In the genomic region with DNA sequence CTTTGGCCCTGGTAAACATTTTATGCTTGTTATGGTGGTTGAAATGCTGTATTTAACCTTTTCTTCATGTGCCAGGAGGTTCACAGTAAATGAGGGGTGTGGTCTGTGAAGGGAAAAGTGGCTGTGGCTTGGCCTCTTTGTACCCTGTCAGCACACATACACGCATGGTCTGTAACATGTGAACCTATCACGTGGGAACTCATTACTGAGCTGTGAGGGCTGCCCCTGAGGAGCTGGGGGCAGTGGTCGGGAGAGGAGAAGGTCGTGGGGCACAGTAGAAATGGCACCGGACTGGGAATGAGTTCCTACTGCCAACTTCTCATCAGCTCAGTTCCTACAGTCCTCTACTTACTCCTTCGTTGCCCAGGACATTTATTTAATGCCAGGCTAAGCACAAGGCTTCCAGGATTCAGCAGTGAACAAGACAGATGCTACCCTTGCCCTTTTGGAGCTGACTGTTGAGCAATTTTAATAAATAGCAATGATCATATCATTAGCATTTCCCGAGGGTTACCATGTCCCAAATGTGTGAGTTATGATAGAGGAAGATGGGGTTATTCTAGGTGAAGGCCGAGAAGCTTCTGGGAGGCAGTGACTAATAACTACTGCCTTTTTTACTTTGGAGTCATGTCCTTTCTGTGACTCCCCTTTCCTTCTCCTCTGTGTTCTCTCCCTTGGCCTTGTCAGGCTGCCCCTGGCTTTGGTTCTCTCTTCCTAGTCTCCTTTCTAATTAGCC, we compare ENCODE assay signal across 13 cellular contexts. TPM values are rescaled to one million over a fixed set of nuclear protein-coding genes. Genes with fewer than 3 reads are reported as not detected.
DNase-seq lines count a peak whose midpoint lies in the region; ATAC-seq, FAIRE-seq and TF ChIP-seq lines count a peak whose summit lies in the region.
"Had no signal": no experiment of that assay in that cellular context is flagged by ENCODE, and none has a peak within 500 bp of the region (broad histone marks: within the 10 kb centered on the region; RNA-seq: fewer than 3 reads in every experiment).

No MANE protein-coding gene starts in this region.

- intact Hi-C loops in IMR-90 (cut with micrococcal nuclease) (no loop called here), kidney (cut with DNase I) (no loop called here)

- H4K20me1 ChIP-seq in IMR-90 (ENCODE audit: insufficient read depth, low read length) (peaks cover 59% of the 10 kb centered on the region; the same call in 1 of the 2 replicates), GM23338 (replicated peaks; ENCODE audit: insufficient read depth) (no peaks in the 10 kb centered on the region)

- H3K36me3 Mint-ChIP-seq in GM23338 (ENCODE audit: low read depth): no peaks in the 10 kb centered on the region
- H3K36me3 Mint-ChIP-seq: natural killer cell had no signal

- peak overlapping the region; percentile 72 for H3K18ac ChIP-seq in IMR-90 (ENCODE audit: low read depth, low read length)

- FAIRE-seq in bronchial epithelial cell (lab: Jason Lieb, UNC) (no peak), kidney (lab: Jason Lieb, UNC) (no peak)

- TF ChIP-seq POLR2A in IMR-90 (IDR thresholded peaks at IDR 0.05; ENCODE audit: low read depth, low read length): no peak

- no peak overlapping the region; the same call in 1 of the 2 replicates for H3K56ac ChIP-seq in IMR-90 (ENCODE audit: extremely low read depth, insufficient read depth, low read length)

- dilution Hi-C loops in IMR-90 (cut with HindIII; ENCODE audit: low sequenced_read_pairs, unreplicated experiment): no loop called here

- no peaks in the 10 kb centered on the region for H3K9me3 Mint-ChIP-seq in GM23338
- H3K9me3 Mint-ChIP-seq: natural killer cell; stimulated activated naive CD8-positive, alpha-beta T cell treated with anti-CD3 and anti-CD28 coated beads, Interleukin-15, amount 100 ng/mL, for 72 hours had no signal

- no peaks in the 10 kb centered on the region for H3F3A ChIP-seq in GM23338 (replicated peaks; ENCODE audit: low read depth)

- H3K9me2 ChIP-seq in GM23338 (ENCODE audit: insufficient read depth): no peaks in the 10 kb centered on the region

- H2BK15ac ChIP-seq in IMR-90 (ENCODE audit: low read depth, low read length): peak overlapping the region; percentile 70; the same call in 1 of the 3 replicates

- H4K5ac ChIP-seq in IMR-90 (ENCODE audit: low read depth, low read length): no peak overlapping the region

- no peak overlapping the region for H3K4me3 Mint-ChIP-seq in GM23338
- H3K4me3 Mint-ChIP-seq: natural killer cell; stimulated activated naive CD8-positive, alpha-beta T cell treated with anti-CD3 and anti-CD28 coated beads, Interleukin-15, amount 100 ng/mL, for 72 hours had no signal

- no peaks in the 10 kb centered on the region for H3K27me3 Mint-ChIP-seq in GM23338 (ENCODE audit: insufficient read depth, low read depth, poor library complexity)
- H3K27me3 Mint-ChIP-seq: stimulated activated naive CD8-positive, alpha-beta T cell treated with anti-CD3 and anti-CD28 coated beads, Interleukin-15, amount 100 ng/mL, for 72 hours had no signal

- ATAC-seq in IMR-90 (ENCODE audit: low read depth): peak; percentile 77
- no peak for ATAC-seq in GM23338
- ATAC-seq: natural killer cell; stimulated activated naive CD8-positive, alpha-beta T cell treated with anti-CD3 and anti-CD28 coated beads, Interleukin-15, amount 100 ng/mL, for 72 hours had no signal

- peak overlapping the region; percentile 60 for H2AK5ac ChIP-seq in IMR-90 (ENCODE audit: low read depth, low read length)

- peak overlapping the region; percentile 4; the same call in 1 of the 2 replicates for H3K4me2 ChIP-seq in IMR-90 (ENCODE audit: low read depth, low read length)
- no peak overlapping the region for H3K4me2 ChIP-seq in GM23338

- no peak overlapping the region for H2AK9ac ChIP-seq in IMR-90 (replicated peaks; ENCODE audit: low read depth, low read length, poor library complexity)

- H3K4me3 ChIP-seq in IMR-90 (ENCODE audit: insufficient read depth, low read depth, low read length): no peak overlapping the region
- no peak overlapping the region for H3K4me3 ChIP-seq in bronchial epithelial cell (ENCODE audit: low read depth, low read length)
- H3K4me3 ChIP-seq in kidney (ENCODE audit: low read length in 2 of 2): no peak overlapping the region
- peak overlapping the region in 1 of 5 donors; percentile 16 for H3K4me3 ChIP-seq in subcutaneous abdominal adipose tissue (ENCODE audit: low read depth in 1 of 5, low read length in 5 of 5)
- no peak overlapping the region for H3K4me3 ChIP-seq in GM23338
- H3K4me3 ChIP-seq in HAP-1: no peak overlapping the region

- H4K91ac ChIP-seq in IMR-90 (ENCODE audit: insufficient read depth, low read depth, low read length): peak overlapping the region; percentile 49

- BruUV-seq in IMR-90 (replicated peaks; lab: Mats Ljungman, UMichigan): no TSS peak

- no peaks in the 10 kb centered on the region for H3K79me2 ChIP-seq in GM23338 (replicated peaks; ENCODE audit: insufficient read depth)

- peaks cover 24% of the 10 kb centered on the region for H3K4me1 ChIP-seq in IMR-90 (ENCODE audit: control insufficient read depth, insufficient read depth, low read length)
- peaks cover 7 to 22% of the 10 kb centered on the region in 2 donors for H3K4me1 ChIP-seq in kidney (ENCODE audit: control insufficient read depth in 1 of 2, insufficient read depth in 1 of 2, low read depth in 1 of 2, low read length in 2 of 2)
- H3K4me1 ChIP-seq in subcutaneous abdominal adipose tissue (ENCODE audit: control insufficient read depth in 5 of 5, insufficient read depth in 5 of 5, low read length in 5 of 5): peaks cover 2 to 46% (median 30%) of the 10 kb centered on the region in 5 donors
- H3K4me1 ChIP-seq in GM23338 (ENCODE audit: insufficient read depth): no peaks in the 10 kb centered on the region
- no peaks in the 10 kb centered on the region for H3K4me1 ChIP-seq in HAP-1

- no peak overlapping the region for H3K9ac ChIP-seq in IMR-90 (ENCODE audit: low read depth, low read length)
- H3K9ac ChIP-seq in kidney (ENCODE audit: low read length in 2 of 2): no peak overlapping the region
- peak overlapping the region in 3 of 5 donors; percentile 42 to 75 (median 49) for H3K9ac ChIP-seq in subcutaneous abdominal adipose tissue (ENCODE audit: low read length in 5 of 5)

- no peaks in the 10 kb centered on the region for H3K27me3 ChIP-seq in IMR-90 (ENCODE audit: control insufficient read depth, insufficient read depth, low read length)
- H3K27me3 ChIP-seq in bronchial epithelial cell (ENCODE audit: control insufficient read depth, insufficient read depth, low read length): no peaks in the 10 kb centered on the region
- H3K27me3 ChIP-seq in subcutaneous abdominal adipose tissue (ENCODE audit: control insufficient read depth in 5 of 5, insufficient read depth in 4 of 5, low read length in 5 of 5): no peaks in the 10 kb centered on the region
- no peaks in the 10 kb centered on the region for H3K27me3 ChIP-seq in GM23338 (ENCODE audit: insufficient read depth)
- no peaks in the 10 kb centered on the region for H3K27me3 ChIP-seq in HAP-1 (ENCODE audit: low read depth)

- H3K4ac ChIP-seq in IMR-90 (ENCODE audit: low read depth, low read length): peak overlapping the region; percentile 75; the same call in 1 of the 2 replicates

- H3K4me1 Mint-ChIP-seq in GM23338: no peaks in the 10 kb centered on the region
- H3K4me1 Mint-ChIP-seq: natural killer cell; stimulated activated naive CD8-positive, alpha-beta T cell treated with anti-CD3 and anti-CD28 coated beads, Interleukin-15, amount 100 ng/mL, for 72 hours had no signal

- H3K36me3 ChIP-seq in IMR-90 (ENCODE audit: control insufficient read depth, insufficient read depth, low read length) (peaks cover 9% of the 10 kb centered on the region), bronchial epithelial cell (ENCODE audit: control insufficient read depth, insufficient read depth, low read length) (no peaks in the 10 kb centered on the region), kidney (ENCODE audit: control insufficient read depth in 1 of 2, insufficient read depth in 2 of 2, low read length in 2 of 2) (no peaks in the 10 kb centered on the region), subcutaneous abdominal adipose tissue (ENCODE audit: control insufficient read depth in 5 of 5, insufficient read depth in 5 of 5, low read length in 5 of 5) (no peaks in the 10 kb centered on the region), GM23338 (ENCODE audit: insufficient read depth) (no peaks in the 10 kb centered on the region), HAP-1 (replicated peaks) (no peaks in the 10 kb centered on the region)

- in situ Hi-C loops in IMR-90 (cut with MboI; ENCODE audit: low sequenced_read_pairs): no loop called here
- in situ Hi-C loops in HAP-1 (cut with MboI; ENCODE audit: low sequenced_read_pairs): no loop called here

- peaks cover 27% of the 10 kb centered on the region for H3K9me1 ChIP-seq in IMR-90 (ENCODE audit: insufficient read depth, low read length)

- TF ChIP-seq RAD21 in IMR-90 (IDR thresholded peaks at IDR 0.05; ENCODE audit: low read length): 0 out of 2 replicates have a peak, but pooled peaks have one; percentile 9

- DNase-seq in IMR-90 (peak; percentile 77), bronchial epithelial cell (ENCODE audit: low read depth) (peak; percentile 24), kidney (no peak), HUDEP-2 (lab: John Stamatoyannopoulos, UW; ENCODE audit: unreplicated experiment in 76 of 76) (no peak), GM23338 (ENCODE audit: low spot score) (no peak), HAP-1 (ENCODE audit: low spot score in 2 of 2) (no peak), NCI-H510A (lab: John Stamatoyannopoulos, UW) (no peak)
- DNase-seq: cortex of kidney; natural killer cell; stimulated activated CD4-positive, alpha-beta T cell treated with anti-CD3 and anti-CD28 coated beads, Interleukin-1b, Interleukin-23, amount 100 ng/mL, for 48 hours; stimulated activated naive CD8-positive, alpha-beta T cell treated with anti-CD3 and anti-CD28 coated beads, Interleukin-15, amount 100 ng/mL, for 72 hours had no signal

- TF ChIP-seq CTCF in IMR-90 (conservative IDR thresholded peaks at IDR 0.05; ENCODE audit: low read depth, low read length) (no peak), bronchial epithelial cell (IDR thresholded peaks at IDR 0.05; ENCODE audit: insufficient read depth, low read length, severe bottlenecking) (no peak), kidney (IDR thresholded peaks at IDR 0.05; ENCODE audit: borderline replicate concordance, extremely low read depth, insufficient read depth) (no peak), GM23338 (conservative IDR thresholded peaks at IDR 0.05; ENCODE audit: low read depth in 2 of 2) (no peak)

- CTCF ChIA-PET in IMR-90 (lab: Yijun Ruan, JAX): no interaction called here

- H2BK120ac ChIP-seq in IMR-90 (ENCODE audit: low read depth, low read length): peak overlapping the region; percentile 79

- peak overlapping the region in 1 of 2 experiments; percentile 43; a peak in 1 of 4 replicates for H4K8ac ChIP-seq in IMR-90 (ENCODE audit: low read depth in 2 of 2, low read length in 2 of 2)

- H3K9me3 ChIP-seq in IMR-90 (ENCODE audit: control insufficient read depth, insufficient read depth, low read length): no peaks in the 10 kb centered on the region
- H3K9me3 ChIP-seq in kidney (ENCODE audit: control insufficient read depth in 1 of 2, low read length in 2 of 2): no peaks in the 10 kb centered on the region
- H3K9me3 ChIP-seq in subcutaneous abdominal adipose tissue (ENCODE audit: control insufficient read depth in 5 of 5, low read length in 5 of 5): no peaks in the 10 kb centered on the region
- H3K9me3 ChIP-seq in HAP-1: no peaks in the 10 kb centered on the region

- peak overlapping the region; percentile 82 for H2BK20ac ChIP-seq in IMR-90 (ENCODE audit: low read depth, low read length)

- H3K27ac Mint-ChIP-seq in GM23338: no peak overlapping the region
- H3K27ac Mint-ChIP-seq: natural killer cell; stimulated activated naive CD8-positive, alpha-beta T cell treated with anti-CD3 and anti-CD28 coated beads, Interleukin-15, amount 100 ng/mL, for 72 hours had no signal

- H2AFZ ChIP-seq in IMR-90 (replicated peaks; ENCODE audit: low read length, poor library complexity) (no peak overlapping the region), GM23338 (no peak overlapping the region)

- peak overlapping the region; percentile 50 for H3K14ac ChIP-seq in IMR-90 (replicated peaks; ENCODE audit: low read depth, low read length)

- WGBS in IMR-90 (ENCODE audit: extremely low coverage in 2 of 2, insufficient read length in 1 of 2), 2 experiments: 72% methylated on average over 2 of the region's 8 CpGs; no CpG with 5 or more reads in 1 of the 2 experiments

- peak overlapping the region; percentile 39; the same call in 1 of the 2 replicates for H3K23ac ChIP-seq in IMR-90 (ENCODE audit: low read depth, low read length)

- H3K27ac ChIP-seq in IMR-90 (ENCODE audit: insufficient read depth, low read length) (peak overlapping the region; percentile 41), kidney (ENCODE audit: low read depth in 2 of 2, low read length in 2 of 2) (peak overlapping the region; percentile 53 to 85), subcutaneous abdominal adipose tissue (ENCODE audit: low read depth, low read length) (peak overlapping the region; percentile 98), GM23338 (ENCODE audit: low read depth) (no peak overlapping the region)
- H3K27ac ChIP-seq: RWPE1 had no signal

- POLR2A ChIA-PET in IMR-90 (lab: Charles Lee; ENCODE audit: unreplicated experiment): interaction anchor here (1.3 kb wide), 1 partner anchor 10 kb away, joined by 3 read pairs; no protein-coding TSS in a partner anchor

- H2BK5ac ChIP-seq in IMR-90 (ENCODE audit: low read depth, low read length, poor library complexity, severe bottlenecking): peak overlapping the region; percentile 70

- peaks cover 53 to 81% of the 10 kb centered on the region in 2 experiments for H3K79me1 ChIP-seq in IMR-90 (ENCODE audit: low read depth in 1 of 2, low read length in 2 of 2)

RNA-seq across cellular contexts. Expression of a gene that starts 38.8 kb away (rescaled TPM):
- total RNA-seq in IMR-90 (2012; rRNA removed) (194 and 245 TPM in 2 replicates), bronchial epithelial cell (1.5 and 4.7 TPM in 2 replicates), kidney (19.8 TPM)
- polyA plus RNA-seq in IMR-90 (2012; rRNA removed) (64.3 and 66.1 TPM in 2 replicates), kidney (ENCODE audit: insufficient read depth, low read depth, low replicate concordance) (3.9 TPM), GM23338 (2016; fragmentation: Nextera tagmentation; extraction: Ambion mirVana) (0.26 and 0.66 TPM in 2 replicates)
- 30.4 and 36.7 TPM in 2 replicates for polyA plus RNA-seq in IMR-90 (2012; cell fraction: cytosol; rRNA removed)
- polyA plus RNA-seq in IMR-90 (2012; cell fraction: nucleus; rRNA removed; ENCODE audit: low replicate concordance): 28.4 and 79.2 TPM in 2 replicates
- total RNA-seq in GM23338 (2014; rRNA removed; shearing (Covaris generic)): 1.7 and 1.8 TPM in 2 replicates

Comparison
In these comparisons a context has a peak if more than half of its experiments do, and no peak if none do; other contexts are left out.
1. DNase-seq: peak in IMR-90 (single experiment) and bronchial epithelial cell (single experiment); none in kidney (single experiment), HUDEP-2 (0 of 76), GM23338 (single experiment), HAP-1 (0 of 2) and NCI-H510A (single experiment).
2. H3K9ac ChIP-seq: peak in subcutaneous abdominal adipose tissue (3 of 5); none in IMR-90 (single experiment) and kidney (0 of 2).